In the genomic region with DNA sequence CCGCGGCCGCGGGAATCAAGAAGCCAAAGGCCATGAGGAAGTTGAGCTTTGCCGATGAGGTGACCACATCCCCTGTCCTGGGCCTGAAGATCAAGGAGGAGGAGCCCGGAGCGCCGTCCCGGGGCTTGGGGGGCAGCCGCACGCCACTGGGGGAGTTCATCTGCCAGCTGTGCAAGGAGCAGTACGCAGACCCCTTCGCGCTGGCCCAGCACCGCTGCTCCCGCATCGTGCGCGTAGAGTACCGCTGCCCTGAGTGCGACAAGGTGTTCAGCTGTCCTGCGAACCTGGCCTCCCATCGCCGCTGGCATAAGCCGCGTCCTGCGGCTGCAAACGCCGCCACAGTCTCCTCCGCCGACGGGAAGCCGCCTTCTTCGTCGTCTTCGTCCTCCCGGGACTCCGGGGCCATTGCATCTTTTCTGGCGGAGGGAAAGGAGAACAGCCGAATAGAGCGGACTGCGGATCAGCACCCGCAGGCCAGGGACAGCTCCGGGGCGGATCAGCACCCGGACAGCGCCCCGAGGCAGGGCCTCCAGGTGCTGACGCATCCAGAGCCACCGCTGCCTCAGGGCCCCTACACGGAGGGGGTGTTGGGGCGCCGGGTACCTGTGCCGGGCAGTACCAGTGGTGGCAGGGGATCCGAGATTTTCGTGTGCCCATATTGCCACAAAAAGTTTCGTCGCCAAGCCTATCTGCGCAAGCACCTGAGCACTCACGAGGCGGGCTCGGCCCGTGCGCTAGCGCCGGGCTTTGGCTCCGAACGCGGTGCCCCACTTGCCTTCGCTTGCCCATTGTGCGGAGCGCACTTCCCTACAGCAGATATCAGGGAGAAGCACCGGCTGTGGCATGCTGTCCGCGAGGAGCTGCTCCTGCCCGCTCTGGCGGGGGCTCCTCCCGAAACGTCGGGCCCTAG, we compare ENCODE assay signal across 1 cellular context.
TF ChIP-seq lines count a peak whose summit lies in the region.

No MANE protein-coding gene starts in this region.

TF ChIP-seq in K562, 482 proteins besides CTCF, POLR2A, EP300 and RAD21 (continued from another document and continues in another):
- TF ChIP-seq, protein P1, sequence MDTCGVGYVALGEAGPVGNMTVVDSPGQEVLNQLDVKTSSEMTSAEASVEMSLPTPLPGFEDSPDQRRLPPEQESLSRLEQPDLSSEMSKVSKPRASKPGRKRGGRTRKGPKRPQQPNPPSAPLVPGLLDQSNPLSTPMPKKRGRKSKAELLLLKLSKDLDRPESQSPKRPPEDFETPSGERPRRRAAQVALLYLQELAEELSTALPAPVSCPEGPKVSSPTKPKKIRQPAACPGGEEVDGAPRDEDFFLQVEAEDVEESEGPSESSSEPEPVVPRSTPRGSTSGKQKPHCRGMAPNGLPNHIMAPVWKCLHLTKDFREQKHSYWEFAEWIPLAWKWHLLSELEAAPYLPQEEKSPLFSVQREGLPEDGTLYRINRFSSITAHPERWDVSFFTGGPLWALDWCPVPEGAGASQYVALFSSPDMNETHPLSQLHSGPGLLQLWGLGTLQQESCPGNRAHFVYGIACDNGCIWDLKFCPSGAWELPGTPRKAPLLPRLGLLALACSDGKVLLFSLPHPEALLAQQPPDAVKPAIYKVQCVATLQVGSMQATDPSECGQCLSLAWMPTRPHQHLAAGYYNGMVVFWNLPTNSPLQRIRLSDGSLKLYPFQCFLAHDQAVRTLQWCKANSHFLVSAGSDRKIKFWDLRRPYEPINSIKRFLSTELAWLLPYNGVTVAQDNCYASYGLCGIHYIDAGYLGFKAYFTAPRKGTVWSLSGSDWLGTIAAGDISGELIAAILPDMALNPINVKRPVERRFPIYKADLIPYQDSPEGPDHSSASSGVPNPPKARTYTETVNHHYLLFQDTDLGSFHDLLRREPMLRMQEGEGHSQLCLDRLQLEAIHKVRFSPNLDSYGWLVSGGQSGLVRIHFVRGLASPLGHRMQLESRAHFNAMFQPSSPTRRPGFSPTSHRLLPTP (IDR thresholded peaks at IDR 0.05; ENCODE audit: borderline replicate concordance, extremely low read depth, insufficient read length), result no peak
- TF ChIP-seq ZNF586 (CRISPR knock-in tag; conservative IDR thresholded peaks at IDR 0.05), result no peak
- TF ChIP-seq LCOR (CRISPR knock-in tag; IDR thresholded peaks at IDR 0.05), result peak; percentile 99
- no peak for TF ChIP-seq KAT2B (IDR thresholded peaks at IDR 0.05; ENCODE audit: low read depth, low read length)
- TF ChIP-seq ZNF551 (CRISPR knock-in tag; IDR thresholded peaks at IDR 0.05), result no peak
- TF ChIP-seq SIN3A (IDR thresholded peaks at IDR 0.05; ENCODE audit: borderline replicate concordance in 2 of 2, control insufficient read depth in 1 of 2, low read depth in 2 of 2, low read length in 2 of 2), result peak; percentile 97 to 100
- TF ChIP-seq ZC3H8 (IDR thresholded peaks at IDR 0.05), result no peak
- TF ChIP-seq ASH1L (IDR thresholded peaks at IDR 0.05; ENCODE audit: borderline replicate concordance, low read depth, partially characterized antibody), result no peak
- no peak for TF ChIP-seq DNMT1 (IDR thresholded peaks at IDR 0.05)
- no peak for TF ChIP-seq SMARCC2 (IDR thresholded peaks at IDR 0.05; ENCODE audit: low read depth)
- TF ChIP-seq FOS (IDR thresholded peaks at IDR 0.05; ENCODE audit: extremely low read depth, insufficient read length), result no peak
- TF ChIP-seq PHB2 (IDR thresholded peaks at IDR 0.05; ENCODE audit: low read depth), result no peak
- no peak for TF ChIP-seq SMC3 (conservative IDR thresholded peaks at IDR 0.05; ENCODE audit: insufficient read depth, low read depth, low read length)
- no peak for TF ChIP-seq ZNF717 (CRISPR knock-in tag; IDR thresholded peaks at IDR 0.05)
- TF ChIP-seq, protein P2, sequence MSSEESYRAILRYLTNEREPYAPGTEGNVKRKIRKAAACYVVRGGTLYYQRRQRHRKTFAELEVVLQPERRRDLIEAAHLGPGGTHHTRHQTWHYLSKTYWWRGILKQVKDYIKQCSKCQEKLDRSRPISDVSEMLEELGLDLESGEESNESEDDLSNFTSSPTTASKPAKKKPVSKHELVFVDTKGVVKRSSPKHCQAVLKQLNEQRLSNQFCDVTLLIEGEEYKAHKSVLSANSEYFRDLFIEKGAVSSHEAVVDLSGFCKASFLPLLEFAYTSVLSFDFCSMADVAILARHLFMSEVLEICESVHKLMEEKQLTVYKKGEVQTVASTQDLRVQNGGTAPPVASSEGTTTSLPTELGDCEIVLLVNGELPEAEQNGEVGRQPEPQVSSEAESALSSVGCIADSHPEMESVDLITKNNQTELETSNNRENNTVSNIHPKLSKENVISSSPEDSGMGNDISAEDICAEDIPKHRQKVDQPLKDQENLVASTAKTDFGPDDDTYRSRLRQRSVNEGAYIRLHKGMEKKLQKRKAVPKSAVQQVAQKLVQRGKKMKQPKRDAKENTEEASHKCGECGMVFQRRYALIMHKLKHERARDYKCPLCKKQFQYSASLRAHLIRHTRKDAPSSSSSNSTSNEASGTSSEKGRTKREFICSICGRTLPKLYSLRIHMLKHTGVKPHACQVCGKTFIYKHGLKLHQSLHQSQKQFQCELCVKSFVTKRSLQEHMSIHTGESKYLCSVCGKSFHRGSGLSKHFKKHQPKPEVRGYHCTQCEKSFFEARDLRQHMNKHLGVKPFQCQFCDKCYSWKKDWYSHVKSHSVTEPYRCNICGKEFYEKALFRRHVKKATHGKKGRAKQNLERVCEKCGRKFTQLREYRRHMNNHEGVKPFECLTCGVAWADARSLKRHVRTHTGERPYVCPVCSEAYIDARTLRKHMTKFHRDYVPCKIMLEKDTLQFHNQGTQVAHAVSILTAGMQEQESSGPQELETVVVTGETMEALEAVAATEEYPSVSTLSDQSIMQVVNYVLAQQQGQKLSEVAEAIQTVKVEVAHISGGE (CRISPR knock-in tag; IDR thresholded peaks at IDR 0.05), result peak in 1 of 3 experiments; percentile 74; a peak in 2 of 6 replicates
- peak; percentile 100 for TF ChIP-seq FOXP1 (CRISPR knock-in tag; IDR thresholded peaks at IDR 0.05)
- TF ChIP-seq SREBF2 (CRISPR knock-in tag; IDR thresholded peaks at IDR 0.05), result peak; percentile 99
- TF ChIP-seq, protein P3, sequence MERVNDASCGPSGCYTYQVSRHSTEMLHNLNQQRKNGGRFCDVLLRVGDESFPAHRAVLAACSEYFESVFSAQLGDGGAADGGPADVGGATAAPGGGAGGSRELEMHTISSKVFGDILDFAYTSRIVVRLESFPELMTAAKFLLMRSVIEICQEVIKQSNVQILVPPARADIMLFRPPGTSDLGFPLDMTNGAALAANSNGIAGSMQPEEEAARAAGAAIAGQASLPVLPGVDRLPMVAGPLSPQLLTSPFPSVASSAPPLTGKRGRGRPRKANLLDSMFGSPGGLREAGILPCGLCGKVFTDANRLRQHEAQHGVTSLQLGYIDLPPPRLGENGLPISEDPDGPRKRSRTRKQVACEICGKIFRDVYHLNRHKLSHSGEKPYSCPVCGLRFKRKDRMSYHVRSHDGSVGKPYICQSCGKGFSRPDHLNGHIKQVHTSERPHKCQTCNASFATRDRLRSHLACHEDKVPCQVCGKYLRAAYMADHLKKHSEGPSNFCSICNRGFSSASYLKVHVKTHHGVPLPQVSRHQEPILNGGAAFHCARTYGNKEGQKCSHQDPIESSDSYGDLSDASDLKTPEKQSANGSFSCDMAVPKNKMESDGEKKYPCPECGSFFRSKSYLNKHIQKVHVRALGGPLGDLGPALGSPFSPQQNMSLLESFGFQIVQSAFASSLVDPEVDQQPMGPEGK (CRISPR knock-in tag; IDR thresholded peaks at IDR 0.05; ENCODE audit: borderline replicate concordance), result no peak
- TF ChIP-seq FOXK2 (conservative IDR thresholded peaks at IDR 0.05 in 1 of 2, IDR thresholded peaks at IDR 0.05 in 1 of 2; ENCODE audit: low read depth in 2 of 2), result no peak
- TF ChIP-seq ZNF431 (CRISPR knock-in tag; IDR thresholded peaks at IDR 0.05), result peak; percentile 92
- TF ChIP-seq ZNF668 (CRISPR knock-in tag; IDR thresholded peaks at IDR 0.05), result peak; percentile 59; the same call in 1 of the 2 replicates
- no peak for TF ChIP-seq SMARCA5 (IDR thresholded peaks at IDR 0.05)
- peak; percentile 98 for TF ChIP-seq KAT7 (CRISPR knock-in tag; IDR thresholded peaks at IDR 0.05; ENCODE audit: borderline replicate concordance)
- TF ChIP-seq, protein P4, sequence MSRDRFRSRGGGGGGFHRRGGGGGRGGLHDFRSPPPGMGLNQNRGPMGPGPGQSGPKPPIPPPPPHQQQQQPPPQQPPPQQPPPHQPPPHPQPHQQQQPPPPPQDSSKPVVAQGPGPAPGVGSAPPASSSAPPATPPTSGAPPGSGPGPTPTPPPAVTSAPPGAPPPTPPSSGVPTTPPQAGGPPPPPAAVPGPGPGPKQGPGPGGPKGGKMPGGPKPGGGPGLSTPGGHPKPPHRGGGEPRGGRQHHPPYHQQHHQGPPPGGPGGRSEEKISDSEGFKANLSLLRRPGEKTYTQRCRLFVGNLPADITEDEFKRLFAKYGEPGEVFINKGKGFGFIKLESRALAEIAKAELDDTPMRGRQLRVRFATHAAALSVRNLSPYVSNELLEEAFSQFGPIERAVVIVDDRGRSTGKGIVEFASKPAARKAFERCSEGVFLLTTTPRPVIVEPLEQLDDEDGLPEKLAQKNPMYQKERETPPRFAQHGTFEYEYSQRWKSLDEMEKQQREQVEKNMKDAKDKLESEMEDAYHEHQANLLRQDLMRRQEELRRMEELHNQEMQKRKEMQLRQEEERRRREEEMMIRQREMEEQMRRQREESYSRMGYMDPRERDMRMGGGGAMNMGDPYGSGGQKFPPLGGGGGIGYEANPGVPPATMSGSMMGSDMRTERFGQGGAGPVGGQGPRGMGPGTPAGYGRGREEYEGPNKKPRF (IDR thresholded peaks at IDR 0.05; ENCODE audit: low read depth, low read length), result no peak
- TF ChIP-seq NR2C1 (IDR thresholded peaks at IDR 0.05), result no peak
- no peak for TF ChIP-seq NR2C1 (tag; IDR thresholded peaks at IDR 0.05)
- no peak for TF ChIP-seq MCM7 (IDR thresholded peaks at IDR 0.05)
- TF ChIP-seq, protein P5, sequence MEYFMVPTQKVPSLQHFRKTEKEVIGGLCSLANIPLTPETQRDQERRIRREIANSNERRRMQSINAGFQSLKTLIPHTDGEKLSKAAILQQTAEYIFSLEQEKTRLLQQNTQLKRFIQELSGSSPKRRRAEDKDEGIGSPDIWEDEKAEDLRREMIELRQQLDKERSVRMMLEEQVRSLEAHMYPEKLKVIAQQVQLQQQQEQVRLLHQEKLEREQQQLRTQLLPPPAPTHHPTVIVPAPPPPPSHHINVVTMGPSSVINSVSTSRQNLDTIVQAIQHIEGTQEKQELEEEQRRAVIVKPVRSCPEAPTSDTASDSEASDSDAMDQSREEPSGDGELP (CRISPR knock-in tag; IDR thresholded peaks at IDR 0.05; ENCODE audit: borderline replicate concordance), result peak; percentile 96
- no peak for TF ChIP-seq GTF2E2 (tag; IDR thresholded peaks at IDR 0.05)
- TF ChIP-seq, protein P6, sequence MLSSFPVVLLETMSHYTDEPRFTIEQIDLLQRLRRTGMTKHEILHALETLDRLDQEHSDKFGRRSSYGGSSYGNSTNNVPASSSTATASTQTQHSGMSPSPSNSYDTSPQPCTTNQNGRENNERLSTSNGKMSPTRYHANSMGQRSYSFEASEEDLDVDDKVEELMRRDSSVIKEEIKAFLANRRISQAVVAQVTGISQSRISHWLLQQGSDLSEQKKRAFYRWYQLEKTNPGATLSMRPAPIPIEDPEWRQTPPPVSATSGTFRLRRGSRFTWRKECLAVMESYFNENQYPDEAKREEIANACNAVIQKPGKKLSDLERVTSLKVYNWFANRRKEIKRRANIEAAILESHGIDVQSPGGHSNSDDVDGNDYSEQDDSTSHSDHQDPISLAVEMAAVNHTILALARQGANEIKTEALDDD (IDR thresholded peaks at IDR 0.05), result no peak
- TF ChIP-seq ZFPM2 (CRISPR knock-in tag; IDR thresholded peaks at IDR 0.05), result no peak
- no peak for TF ChIP-seq L3MBTL2 (IDR thresholded peaks at IDR 0.05)
- TF ChIP-seq, protein P7, sequence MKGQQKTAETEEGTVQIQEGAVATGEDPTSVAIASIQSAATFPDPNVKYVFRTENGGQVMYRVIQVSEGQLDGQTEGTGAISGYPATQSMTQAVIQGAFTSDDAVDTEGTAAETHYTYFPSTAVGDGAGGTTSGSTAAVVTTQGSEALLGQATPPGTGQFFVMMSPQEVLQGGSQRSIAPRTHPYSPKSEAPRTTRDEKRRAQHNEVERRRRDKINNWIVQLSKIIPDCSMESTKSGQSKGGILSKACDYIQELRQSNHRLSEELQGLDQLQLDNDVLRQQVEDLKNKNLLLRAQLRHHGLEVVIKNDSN (CRISPR knock-in tag; IDR thresholded peaks at IDR 0.05), result 0 out of 2 replicates have a peak, but pooled peaks have one; percentile 60
- TF ChIP-seq BMI1 (IDR thresholded peaks at IDR 0.05; ENCODE audit: low read length), result no peak
- TF ChIP-seq, protein P8, sequence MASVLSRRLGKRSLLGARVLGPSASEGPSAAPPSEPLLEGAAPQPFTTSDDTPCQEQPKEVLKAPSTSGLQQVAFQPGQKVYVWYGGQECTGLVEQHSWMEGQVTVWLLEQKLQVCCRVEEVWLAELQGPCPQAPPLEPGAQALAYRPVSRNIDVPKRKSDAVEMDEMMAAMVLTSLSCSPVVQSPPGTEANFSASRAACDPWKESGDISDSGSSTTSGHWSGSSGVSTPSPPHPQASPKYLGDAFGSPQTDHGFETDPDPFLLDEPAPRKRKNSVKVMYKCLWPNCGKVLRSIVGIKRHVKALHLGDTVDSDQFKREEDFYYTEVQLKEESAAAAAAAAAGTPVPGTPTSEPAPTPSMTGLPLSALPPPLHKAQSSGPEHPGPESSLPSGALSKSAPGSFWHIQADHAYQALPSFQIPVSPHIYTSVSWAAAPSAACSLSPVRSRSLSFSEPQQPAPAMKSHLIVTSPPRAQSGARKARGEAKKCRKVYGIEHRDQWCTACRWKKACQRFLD (CRISPR knock-in tag; IDR thresholded peaks at IDR 0.05), result peak; percentile 96
- no peak for TF ChIP-seq ZNF354B (CRISPR knock-in tag; IDR thresholded peaks at IDR 0.05)
- TF ChIP-seq TAF9B (IDR thresholded peaks at IDR 0.05; ENCODE audit: partially characterized antibody), result no peak
- no peak for TF ChIP-seq FIP1L1 (IDR thresholded peaks at IDR 0.05; ENCODE audit: low read depth, low read length, poor library complexity, severe bottlenecking)
- no peak for TF ChIP-seq DIDO1 (tag; IDR thresholded peaks at IDR 0.05; ENCODE audit: low read depth)
- 0 out of 2 replicates have a peak, but pooled peaks have one; percentile 21 for TF ChIP-seq NFE2 (IDR thresholded peaks at IDR 0.05; ENCODE audit: low read depth)
- TF ChIP-seq, protein P9, sequence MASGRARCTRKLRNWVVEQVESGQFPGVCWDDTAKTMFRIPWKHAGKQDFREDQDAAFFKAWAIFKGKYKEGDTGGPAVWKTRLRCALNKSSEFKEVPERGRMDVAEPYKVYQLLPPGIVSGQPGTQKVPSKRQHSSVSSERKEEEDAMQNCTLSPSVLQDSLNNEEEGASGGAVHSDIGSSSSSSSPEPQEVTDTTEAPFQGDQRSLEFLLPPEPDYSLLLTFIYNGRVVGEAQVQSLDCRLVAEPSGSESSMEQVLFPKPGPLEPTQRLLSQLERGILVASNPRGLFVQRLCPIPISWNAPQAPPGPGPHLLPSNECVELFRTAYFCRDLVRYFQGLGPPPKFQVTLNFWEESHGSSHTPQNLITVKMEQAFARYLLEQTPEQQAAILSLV (tag; IDR thresholded peaks at IDR 0.05), result no peak
- no peak for TF ChIP-seq TAF1 (IDR thresholded peaks at IDR 0.05; ENCODE audit: control insufficient read depth, extremely low read depth, insufficient read depth, low read length, severe bottlenecking)
- TF ChIP-seq TAF7 (tag; IDR thresholded peaks at IDR 0.05), result no peak
- no peak for TF ChIP-seq ZNF79 (CRISPR knock-in tag; IDR thresholded peaks at IDR 0.05; ENCODE audit: low read depth)
